In the genomic region with DNA sequence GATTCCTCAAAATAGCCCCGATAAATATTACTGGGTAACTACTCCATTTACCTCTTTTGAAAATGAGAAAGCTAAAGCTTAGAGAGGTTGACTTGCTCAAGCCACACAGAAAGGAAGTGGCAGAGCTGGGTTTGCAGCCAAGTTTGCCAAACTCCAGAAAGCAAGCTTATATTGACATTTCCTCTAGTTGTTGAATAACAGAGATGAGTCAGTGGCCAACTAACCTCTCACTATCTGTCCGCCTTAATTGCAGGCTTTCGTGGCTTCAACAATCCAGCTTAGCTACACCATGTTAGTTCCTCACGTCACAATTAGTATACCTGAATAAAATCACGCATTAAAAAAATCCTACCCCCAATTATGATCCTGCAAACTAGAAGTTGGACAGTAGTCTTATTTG, we compare ENCODE assay signal across 15 cellular contexts.
A peak's percentile ranks its signal among the peaks of the same experiment; 100 is the strongest.
DNase-seq lines count a peak whose midpoint lies in the region; ATAC-seq and TF ChIP-seq lines count a peak whose summit lies in the region.
"Had no signal": no experiment of that assay in that cellular context is flagged by ENCODE, and none has a peak within 500 bp of the region (broad histone marks: within the 10 kb centered on the region; RNA-seq: fewer than 3 reads in every experiment).

No MANE protein-coding gene starts in this region.

- H2BK12ac ChIP-seq in mesenchymal stem cell (ENCODE audit: low read length in 2 of 2) = no peak overlapping the region

- no peak overlapping the region for H3K27ac Mint-ChIP-seq in type B pancreatic cell
- H3K27ac Mint-ChIP-seq: activated CD8-positive, alpha-beta T cell treated with anti-CD3 and anti-CD28 coated beads, Interleukin-2, amount 10 ng/mL, durations not matched to agents 7 days and 5 days; GM23338; IgD-negative memory B cell; mesothelial cell of epicardium had no signal

- H3K4me3 ChIP-seq in body of pancreas (no peak overlapping the region), mesenchymal stem cell (ENCODE audit: insufficient read depth in 1 of 2, low read depth in 1 of 2, low read length in 2 of 2) (no peak overlapping the region), brain microvascular endothelial cell (ENCODE audit: low read depth, low read length) (no peak overlapping the region)
- H3K4me3 ChIP-seq: GM23338 had no signal

- H2BK120ac ChIP-seq in mesenchymal stem cell (ENCODE audit: low read depth, low read length) = no peak overlapping the region

- H2AFZ ChIP-seq in mesenchymal stem cell (ENCODE audit: low read depth, low read length) = no peak overlapping the region
- H2AFZ ChIP-seq: GM23338 had no signal

- no peaks in the 10 kb centered on the region for H3K79me1 ChIP-seq in mesenchymal stem cell (replicated peaks; ENCODE audit: low read length, poor library complexity, severe bottlenecking)

- no peak overlapping the region for H4K91ac ChIP-seq in mesenchymal stem cell (ENCODE audit: low read length)

- intact Hi-C loops in body of pancreas (cut with DNase I) = no loop called here

- TF ChIP-seq POLR2A in body of pancreas (IDR thresholded peaks at IDR 0.05) = no peak

- H3K4me1 ChIP-seq in body of pancreas (no peaks in the 10 kb centered on the region), mesenchymal stem cell (ENCODE audit: control insufficient read depth, insufficient read depth, low read depth, low read length) (no peaks in the 10 kb centered on the region)

- H2AK5ac ChIP-seq in mesenchymal stem cell (ENCODE audit: low read length, severe bottlenecking) = no peak overlapping the region

- no peak overlapping the region for H2BK5ac ChIP-seq in mesenchymal stem cell (ENCODE audit: low read depth, low read length, poor library complexity, severe bottlenecking)

- H3K4ac ChIP-seq in mesenchymal stem cell (ENCODE audit: low read depth in 1 of 2, low read length in 2 of 2) = no peak overlapping the region

- H3K9me3 ChIP-seq in body of pancreas (no peaks in the 10 kb centered on the region), mesenchymal stem cell (ENCODE audit: control insufficient read depth, low read length) (no peaks in the 10 kb centered on the region)

- no peak overlapping the region for H3K4me3 Mint-ChIP-seq in type B pancreatic cell
- H3K4me3 Mint-ChIP-seq: activated CD8-positive, alpha-beta T cell treated with anti-CD3 and anti-CD28 coated beads, Interleukin-2, amount 10 ng/mL, durations not matched to agents 7 days and 5 days; GM23338; IgD-negative memory B cell; mesothelial cell of epicardium had no signal

- TF ChIP-seq CTCF in body of pancreas (IDR thresholded peaks at IDR 0.05) (no peak), type B pancreatic cell (conservative IDR thresholded peaks at IDR 0.05) (no peak), brain microvascular endothelial cell (IDR thresholded peaks at IDR 0.05; ENCODE audit: low read depth, low read length, missing control alignments) (no peak)

- no peak for ATAC-seq in body of pancreas
- ATAC-seq in HG02623 (IDR thresholded peaks at IDR 0.05; ENCODE audit: unreplicated experiment) = no peak
- ATAC-seq: activated CD8-positive, alpha-beta T cell treated with anti-CD3 and anti-CD28 coated beads, Interleukin-2, amount 10 ng/mL, durations not matched to agents 7 days and 5 days; GM23338 had no signal

- no peak overlapping the region for H3K23ac ChIP-seq in mesenchymal stem cell (ENCODE audit: low read length in 2 of 2)

- no peaks in the 10 kb centered on the region for H3K9me3 Mint-ChIP-seq in type B pancreatic cell
- H3K9me3 Mint-ChIP-seq: mesothelial cell of epicardium had no signal

- no peak overlapping the region for H3K14ac ChIP-seq in mesenchymal stem cell (ENCODE audit: low read length in 2 of 2)

- no peaks in the 10 kb centered on the region for H3K4me1 Mint-ChIP-seq in type B pancreatic cell (ENCODE audit: unreplicated experiment)
- H3K4me1 Mint-ChIP-seq: GM23338, IgD-negative memory B cell, mesothelial cell of epicardium had no signal

- DNase-seq in Daoy (ENCODE audit: low read depth) = peak; percentile 69
- peak; percentile 37 for DNase-seq in MV-4-11 (lab: John Stamatoyannopoulos, UW)
- peak; percentile 5 to 11 (median 10) for DNase-seq in body of pancreas
- peak; percentile 38 for DNase-seq in mesenchymal stem cell
- no peak for DNase-seq in type B pancreatic cell (ENCODE audit: extremely low spot score, unreplicated experiment)
- no peak for DNase-seq in brain microvascular endothelial cell
- DNase-seq: activated CD8-positive, alpha-beta T cell treated with anti-CD3 and anti-CD28 coated beads, Interleukin-2, amount 10 ng/mL, durations not matched to agents 7 days and 5 days; DND-41; NCI-H1417; NCI-H2227 treated with DMSO at 0.1 percent for 48 hours had no signal

- H4K8ac ChIP-seq in mesenchymal stem cell (ENCODE audit: low read length) = no peak overlapping the region

- in situ Hi-C loops in brain microvascular endothelial cell (cut with HindIII; ENCODE audit: low pct_ligation_motif_present, low sequenced_read_pairs) = no loop called here

- H3K36me3 ChIP-seq in body of pancreas (replicated peaks in 1 of 2; ENCODE audit: insufficient read depth in 1 of 2, low read depth in 2 of 2) = no peaks in the 10 kb centered on the region
- H3K36me3 ChIP-seq in mesenchymal stem cell (ENCODE audit: control insufficient read depth in 1 of 2, insufficient read depth in 2 of 2, low read depth in 1 of 2, low read length in 2 of 2) = no peaks in the 10 kb centered on the region
- no peaks in the 10 kb centered on the region for H3K36me3 ChIP-seq in brain microvascular endothelial cell (replicated peaks)

- H3K27me3 Mint-ChIP-seq in type B pancreatic cell = peaks cover 11% of the 10 kb centered on the region
- H3K27me3 Mint-ChIP-seq: IgD-negative memory B cell had no signal

- H3K27ac ChIP-seq in body of pancreas (no peak overlapping the region), mesenchymal stem cell (ENCODE audit: low read length, poor library complexity, severe bottlenecking) (no peak overlapping the region), brain microvascular endothelial cell (no peak overlapping the region)
- H3K27ac ChIP-seq: VCaP had no signal

- H3K9ac ChIP-seq in mesenchymal stem cell (ENCODE audit: low read length) = no peak overlapping the region

- H3K27me3 ChIP-seq in body of pancreas (no peaks in the 10 kb centered on the region), mesenchymal stem cell (ENCODE audit: control insufficient read depth in 1 of 2, insufficient read depth in 1 of 2, low read length in 2 of 2) (no peaks in the 10 kb centered on the region), brain microvascular endothelial cell (replicated peaks) (no peaks in the 10 kb centered on the region)

- H3K18ac ChIP-seq in mesenchymal stem cell (ENCODE audit: low read depth in 1 of 2, low read length in 2 of 2) = no peak overlapping the region

- no peak overlapping the region for H2BK15ac ChIP-seq in mesenchymal stem cell (ENCODE audit: low read depth, poor library complexity, severe bottlenecking)

- 50 to 59% methylated on average over 5 of the region's 5 CpGs for WGBS in body of pancreas, 2 donors
- 59% methylated on average over 5 of the region's 5 CpGs for WGBS in mesenchymal stem cell

- H3K36me3 Mint-ChIP-seq in type B pancreatic cell = no peaks in the 10 kb centered on the region
- H3K36me3 Mint-ChIP-seq: IgD-negative memory B cell, mesothelial cell of epicardium had no signal

- H3K4me2 ChIP-seq in mesenchymal stem cell (ENCODE audit: low read length, poor library complexity, severe bottlenecking) = no peak overlapping the region
- H3K4me2 ChIP-seq: GM23338 had no signal

Comparison
In these comparisons a context has a peak if more than half of its experiments do, and no peak if none do; other contexts are left out.
1. DNase-seq: peak in Daoy (single experiment), MV-4-11 (single experiment), body of pancreas (4 of 4) and mesenchymal stem cell (single experiment); none in type B pancreatic cell (single experiment) and brain microvascular endothelial cell (single experiment).